ENCODE assay signal across 2 cellular contexts in genomic region chr7:78792006-78792405, GRCh38.
TF ChIP-seq lines count a peak whose summit lies in the region.

No MANE protein-coding gene starts in this region.

TF ChIP-seq in IMR-90, 13 proteins besides CTCF, POLR2A, EP300 and RAD21 (continued from another document):
- TF ChIP-seq USF2 (IDR thresholded peaks at IDR 0.05; ENCODE audit: low read depth, low read length) = no peak
- TF ChIP-seq ELK1 (IDR thresholded peaks at IDR 0.05; ENCODE audit: borderline replicate concordance, low read depth, low read length) = no peak
- TF ChIP-seq MAZ (IDR thresholded peaks at IDR 0.05; ENCODE audit: borderline replicate concordance, low read depth, low read length) = no peak
- TF ChIP-seq CEBPB (IDR thresholded peaks at IDR 0.05; ENCODE audit: low read depth, low read length) = no peak
- TF ChIP-seq NFE2L2 (IDR thresholded peaks at IDR 0.05; ENCODE audit: low read depth, low read length) = no peak
- TF ChIP-seq MAFK (IDR thresholded peaks at IDR 0.05; ENCODE audit: low read depth, low read length) = no peak
- TF ChIP-seq CHD1 (IDR thresholded peaks at IDR 0.05; ENCODE audit: low read depth, low read length) = no peak
- TF ChIP-seq MXI1 (IDR thresholded peaks at IDR 0.05; ENCODE audit: borderline replicate concordance, low read depth, low read length) = no peak
- no peak for TF ChIP-seq RFX5 (IDR thresholded peaks at IDR 0.05; ENCODE audit: low read depth, low read length)
- TF ChIP-seq BHLHE40 (IDR thresholded peaks at IDR 0.05; ENCODE audit: low read depth, low read length) = no peak

TF ChIP-seq in H1, 55 proteins besides CTCF, POLR2A, EP300 and RAD21 (continued from another document):
- no peak for TF ChIP-seq SIX5 (IDR thresholded peaks at IDR 0.05; ENCODE audit: low read depth, low read length)
- no peak for TF ChIP-seq TAF1 (IDR thresholded peaks at IDR 0.05; ENCODE audit: low read depth, low read length)
- no peak for TF ChIP-seq CHD2 (IDR thresholded peaks at IDR 0.05; ENCODE audit: low read length)
- no peak for TF ChIP-seq EZH2 (IDR thresholded peaks at IDR 0.05; ENCODE audit: low read depth, low read length, severe bottlenecking)
- no peak for TF ChIP-seq TAF7 (optimal IDR thresholded peaks at IDR 0.05; ENCODE audit: borderline replicate concordance, low read depth, low read length)
- no peak for TF ChIP-seq CREB1 (IDR thresholded peaks at IDR 0.05)
